ENCODE assay signal across 10 cellular contexts in genomic region chr10:70130878-70131559, GRCh38. TPM values are rescaled to one million over a fixed set of nuclear protein-coding genes. Genes with fewer than 3 reads are reported as not detected.
DNase-seq lines count a peak whose midpoint lies in the region; FAIRE-seq and TF ChIP-seq lines count a peak whose summit lies in the region.
"Had no signal": no experiment of that assay in that cellular context is flagged by ENCODE, and none has a peak within 500 bp of the region (broad histone marks: within the 10 kb centered on the region; RNA-seq: fewer than 3 reads in every experiment).

No MANE protein-coding gene starts in this region.

- H4K20me1 ChIP-seq in OCI-LY3 (ENCODE audit: insufficient read depth, low read length) (no peaks in the 10 kb centered on the region), osteoblast (ENCODE audit: insufficient read depth, low read length) (peaks cover 5% of the 10 kb centered on the region)

- POLR2A ChIA-PET in Caco-2 (lab: Charles Lee), result interaction anchor here (0.6 to 1.3 kb wide), 2 partner anchors 15 to 24 kb away, joined by 4 to 13 read pairs; partner anchors contain the start of gene TYSND1

- no peaks in the 10 kb centered on the region for H3K9me3 Mint-ChIP-seq in Caco-2 (ENCODE audit: unreplicated experiment)

- H3K4me3 Mint-ChIP-seq in Caco-2 (ENCODE audit: unreplicated experiment), result peak overlapping the region; percentile 81

- no peak for TF ChIP-seq CTCF in Caco-2 (IDR thresholded peaks at IDR 0.05; ENCODE audit: insufficient read depth in 1 of 2, low read depth in 1 of 2, low read length in 1 of 2, severe bottlenecking in 1 of 2, unreplicated experiment in 1 of 2)
- TF ChIP-seq CTCF in OCI-LY3 (IDR thresholded peaks at IDR 0.05; ENCODE audit: low read depth, low read length), result no peak
- TF ChIP-seq CTCF in osteoblast (IDR thresholded peaks at IDR 0.05; ENCODE audit: extremely low read depth, low read depth, low read length), result no peak

- peak overlapping the region; percentile 78 for H3K27ac Mint-ChIP-seq in Caco-2 (ENCODE audit: unreplicated experiment)

- H3K36me3 ChIP-seq in Caco-2 (ENCODE audit: control insufficient read depth, insufficient read depth, low read length), result no peaks in the 10 kb centered on the region
- no peaks in the 10 kb centered on the region for H3K36me3 ChIP-seq in OCI-LY3 (replicated peaks; ENCODE audit: low read depth, low read length)
- no peaks in the 10 kb centered on the region for H3K36me3 ChIP-seq in esophagus (ENCODE audit: control insufficient read depth in 2 of 2, insufficient read depth in 2 of 2, low read length in 1 of 2)
- no peaks in the 10 kb centered on the region for H3K36me3 ChIP-seq in osteoblast (ENCODE audit: insufficient read depth, low read length)

- 67 to 73% methylated on average over 10 of the region's 10 CpGs for WGBS in esophagus, 2 donors

- H3K4me2 ChIP-seq in OCI-LY3 (ENCODE audit: low read length), result peak overlapping the region; percentile 90; the same call in 1 of the 2 replicates
- H3K4me2 ChIP-seq in osteoblast (ENCODE audit: insufficient read depth, low read length), result peak overlapping the region; percentile 91

- no peak overlapping the region for H3K27ac ChIP-seq in OCI-LY3 (ENCODE audit: low read length)
- peak overlapping the region; percentile 23 to 79 for H3K27ac ChIP-seq in esophagus (ENCODE audit: low read depth in 2 of 2, low read length in 1 of 2)
- peak overlapping the region; percentile 44 for H3K27ac ChIP-seq in osteoblast (ENCODE audit: low read depth, low read length)

- intact Hi-C loops in Caco-2 (cut with micrococcal nuclease; ENCODE audit: unreplicated experiment), result no loop called here

- H3K9me3 ChIP-seq in Caco-2 (no peaks in the 10 kb centered on the region), OCI-LY3 (ENCODE audit: insufficient read depth, low read length) (no peaks in the 10 kb centered on the region), esophagus (ENCODE audit: control insufficient read depth in 2 of 2, insufficient read depth in 1 of 2, low read depth in 1 of 2, low read length in 1 of 2) (no peaks in the 10 kb centered on the region), osteoblast (ENCODE audit: low read depth, low read length) (no peaks in the 10 kb centered on the region)

- no peak overlapping the region for H2AFZ ChIP-seq in OCI-LY3 (ENCODE audit: low read depth, low read length)
- peak overlapping the region; percentile 30 for H2AFZ ChIP-seq in osteoblast (ENCODE audit: low read length)

- H3K4me1 ChIP-seq in Caco-2 (peaks cover 21% of the 10 kb centered on the region), OCI-LY3 (ENCODE audit: low read length) (peaks cover 11% of the 10 kb centered on the region), esophagus (ENCODE audit: control insufficient read depth in 2 of 2, insufficient read depth in 2 of 2, low read length in 1 of 2) (peaks cover 6% of the 10 kb centered on the region in 2 donors), osteoblast (ENCODE audit: insufficient read depth, low read length) (peaks cover 25% of the 10 kb centered on the region)

- no TSS peak for BruUV-seq in Caco-2 (replicated peaks; lab: Mats Ljungman, UMichigan)

- H3K4me3 ChIP-seq in Caco-2 (ENCODE audit: low read depth, low read length) (no peak overlapping the region), OCI-LY3 (ENCODE audit: low read length) (no peak overlapping the region), esophagus (ENCODE audit: low read depth in 1 of 2, low read length in 2 of 2) (peak overlapping the region; percentile 19 to 72), osteoblast (ENCODE audit: insufficient read depth, low read length) (no peak overlapping the region)

- peaks cover 9% of the 10 kb centered on the region for H3K36me3 Mint-ChIP-seq in Caco-2 (ENCODE audit: insufficient read depth, unreplicated experiment)

- no peaks in the 10 kb centered on the region for H3K27me3 ChIP-seq in Caco-2 (replicated peaks; ENCODE audit: control insufficient read depth, insufficient read depth, low read length)
- no peaks in the 10 kb centered on the region for H3K27me3 ChIP-seq in OCI-LY3 (ENCODE audit: low read depth, low read length)
- no peaks in the 10 kb centered on the region for H3K27me3 ChIP-seq in esophagus (ENCODE audit: control insufficient read depth in 1 of 2, insufficient read depth in 2 of 2, low read length in 2 of 2)
- H3K27me3 ChIP-seq in osteoblast (ENCODE audit: insufficient read depth, low read length), result no peaks in the 10 kb centered on the region

- CTCF ChIA-PET in Caco-2 (lab: Charles Lee), result interaction anchor here (0.6 to 2.2 kb wide), 5 partner anchors 10 to 47 kb away, joined by 3 to 20 read pairs (median 5); partner anchors contain the start of gene TYSND1

- H3K79me2 ChIP-seq in OCI-LY3 (ENCODE audit: low read length), result 0 out of 2 replicates have a peak, but pooled peaks cover 2% of the 10 kb centered on the region
- H3K79me2 ChIP-seq in osteoblast (ENCODE audit: insufficient read depth, low read length), result peaks cover 21% of the 10 kb centered on the region

- FAIRE-seq in urothelium cell line (lab: Jason Lieb, UNC), result no peak

- peak in 1 of 2 experiments; percentile 77 for DNase-seq in Caco-2
- DNase-seq in osteoblast (ENCODE audit: insufficient read length, low spot score, missing footprints), result peak; percentile 87
- no peak for DNase-seq in NCI-H226
- DNase-seq in urothelium cell line (ENCODE audit: low spot score), result no peak
- no peak for DNase-seq in SHP77 treated with DMSO at 0.1 percent for 48 hours (lab: John Stamatoyannopoulos, UW)
- no peak for DNase-seq in stimulated activated naive CD4-positive, alpha-beta T cell (lab: John Stamatoyannopoulos, UW)
- DNase-seq: occipital lobe, SHP77 had no signal

- no peak overlapping the region for H3K9ac ChIP-seq in OCI-LY3 (ENCODE audit: low read length)

- H3K4me1 Mint-ChIP-seq in Caco-2 (ENCODE audit: low read depth, unreplicated experiment), result peaks cover 16% of the 10 kb centered on the region

- no peaks in the 10 kb centered on the region for H3K27me3 Mint-ChIP-seq in Caco-2 (ENCODE audit: insufficient read depth, unreplicated experiment)

RNA-seq across cellular contexts. Expression of gene AIFM2, which starts 1.6 kb away (rescaled TPM):
- 29.2 and 31.1 TPM in 2 replicates for total RNA-seq in Caco-2 (2022)
- polyA plus RNA-seq in esophagus, result 10 to 100 TPM; 13.6 to 14.1 TPM
- total RNA-seq in osteoblast, result 14.4 and 14.8 TPM in 2 replicates

RNA-seq across cellular contexts. Expression of gene TYSND1, which starts 15.5 kb away (rescaled TPM):
- 29.4 and 29.8 TPM in 2 replicates for total RNA-seq in Caco-2 (2022)
- polyA plus RNA-seq in esophagus, result 10 to 100 TPM; 13.6 to 17.5 TPM
- total RNA-seq in osteoblast, result 13.0 and 15.6 TPM in 2 replicates

RNA-seq across cellular contexts. Expression of gene SAR1A, which starts 39.3 kb away (rescaled TPM):
- 268 and 288 TPM in 2 replicates for total RNA-seq in Caco-2 (2022)
- 10 to 100 TPM; 26.0 to 30.0 TPM for polyA plus RNA-seq in esophagus
- total RNA-seq in osteoblast, result 219 and 240 TPM in 2 replicates

Comparison
In these comparisons a context has a peak if more than half of its experiments do, and no peak if none do; other contexts are left out.
1. H3K4me3 ChIP-seq: peak in esophagus (2 of 2); none in Caco-2 (single experiment), OCI-LY3 (single experiment) and osteoblast (single experiment).